12 cellular contexts compared by ENCODE assay signal in the genomic region with DNA sequence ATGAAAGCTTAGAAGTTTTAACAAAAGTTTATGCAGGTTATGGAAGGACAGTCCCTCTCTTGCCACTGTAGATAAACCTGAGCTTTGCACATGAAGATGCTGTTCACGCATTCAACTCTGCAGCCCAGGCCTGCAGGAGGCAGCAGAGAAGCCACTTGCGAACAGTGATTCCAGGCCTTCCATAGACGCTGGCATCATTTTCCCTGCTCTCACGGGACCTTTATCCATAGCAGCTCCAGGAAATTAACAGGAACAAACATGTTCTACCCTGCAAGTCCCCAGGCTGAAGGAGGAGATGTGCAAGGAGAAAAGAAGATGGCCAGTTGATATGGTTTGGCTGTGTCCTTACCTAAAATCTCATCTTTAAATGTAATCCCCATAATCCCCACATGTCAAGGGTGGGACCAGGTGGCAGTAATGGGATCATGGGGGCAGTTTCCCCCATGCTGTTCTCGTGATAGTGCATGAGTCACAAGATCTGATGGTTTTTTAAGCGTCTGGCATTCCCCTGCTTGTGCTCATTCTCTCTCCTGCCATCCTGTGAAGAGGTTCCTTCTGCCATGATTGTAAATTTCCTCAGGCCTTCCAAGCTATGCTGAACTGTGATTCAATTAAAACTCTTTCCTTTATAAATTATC. TPM values are rescaled to one million over a fixed set of nuclear protein-coding genes. Genes with fewer than 3 reads are reported as not detected.
A peak's percentile ranks its signal among the peaks of the same experiment; 100 is the strongest.
DNase-seq lines count a peak whose midpoint lies in the region; ATAC-seq, FAIRE-seq and TF ChIP-seq lines count a peak whose summit lies in the region.
"Had no signal": no experiment of that assay in that cellular context is flagged by ENCODE, and none has a peak within 500 bp of the region (broad histone marks: within the 10 kb centered on the region; RNA-seq: fewer than 3 reads in every experiment).

No MANE protein-coding gene starts in this region.

- H2BK20ac ChIP-seq in H9 (ENCODE audit: low read depth, low read length, poor library complexity, severe bottlenecking), result no peak overlapping the region

- no peak overlapping the region for H2BK12ac ChIP-seq in H9 (ENCODE audit: insufficient read length, low read depth, low read length)
- H2BK12ac ChIP-seq in mesenchymal stem cell (ENCODE audit: low read length in 2 of 2), result peak overlapping the region in 1 of 2 experiments; percentile 51

- H3K4ac ChIP-seq in H9 (ENCODE audit: low read depth, low read length), result no peak overlapping the region
- no peak overlapping the region for H3K4ac ChIP-seq in mesenchymal stem cell (ENCODE audit: low read depth in 1 of 2, low read length in 2 of 2)

- H3K9me3 Mint-ChIP-seq in CD8-positive, alpha-beta memory T cell, result no peaks in the 10 kb centered on the region
- H3K9me3 Mint-ChIP-seq in H9 (no peaks in the 10 kb centered on the region; a peak in 1 of 5 replicates), astrocyte (ENCODE audit: unreplicated experiment) (peaks cover 3% of the 10 kb centered on the region)
- H3K9me3 Mint-ChIP-seq: dendritic cell treated with granulocyte-macrophage colony-stimulating factor and Interleukin-4, amounts not matched to agents 40 ng/mL and 50 ng/mL, for 4 days had no signal

- no peaks in the 10 kb centered on the region for H3K23me2 ChIP-seq in H9 (ENCODE audit: insufficient read length, low read depth, low read length, poor library complexity, severe bottlenecking)

- H4K91ac ChIP-seq in H9 (ENCODE audit: insufficient read length, low read depth, low read length), result no peak overlapping the region
- H4K91ac ChIP-seq in mesenchymal stem cell (ENCODE audit: low read length), result no peak overlapping the region

- no peak overlapping the region for H4K5ac ChIP-seq in H9 (ENCODE audit: insufficient read length, low read depth, low read length)

- peaks cover 38 to 57% (median 52%) of the 10 kb centered on the region in 3 donors for H3K4me1 Mint-ChIP-seq in CD8-positive, alpha-beta memory T cell
- H3K4me1 Mint-ChIP-seq in H9, result no peaks in the 10 kb centered on the region; a peak in 1 of 4 replicates
- H3K4me1 Mint-ChIP-seq in astrocyte (ENCODE audit: low read depth, unreplicated experiment), result peaks cover 6% of the 10 kb centered on the region

- no peak overlapping the region for H3K23ac ChIP-seq in H9 (ENCODE audit: insufficient read length, low read depth, low read length)
- no peak overlapping the region for H3K23ac ChIP-seq in mesenchymal stem cell (ENCODE audit: low read length in 2 of 2)

- H2AFZ ChIP-seq in H9 (ENCODE audit: low read length) (no peak overlapping the region), astrocyte (ENCODE audit: low read depth, low read length) (no peak overlapping the region), mesenchymal stem cell (ENCODE audit: low read depth, low read length) (no peak overlapping the region)

- H3K36me3 ChIP-seq in CD8-positive, alpha-beta memory T cell (ENCODE audit: insufficient read depth, low read length), result peaks cover 46% of the 10 kb centered on the region
- H3K36me3 ChIP-seq in astrocyte (ENCODE audit: insufficient read depth, low read length) (no peaks in the 10 kb centered on the region), mesenchymal stem cell (ENCODE audit: control insufficient read depth in 1 of 2, insufficient read depth in 2 of 2, low read depth in 1 of 2, low read length in 2 of 2) (no peaks in the 10 kb centered on the region)

- FAIRE-seq in astrocyte (lab: Jason Lieb, UNC), result no peak

- H2BK5ac ChIP-seq in H9 (ENCODE audit: insufficient read length, low read length) (no peak overlapping the region), mesenchymal stem cell (ENCODE audit: low read depth, low read length, poor library complexity, severe bottlenecking) (no peak overlapping the region)

- H3K36me3 Mint-ChIP-seq in CD8-positive, alpha-beta memory T cell, result peaks cover 10 to 86% (median 29%) of the 10 kb centered on the region in 3 donors
- no peaks in the 10 kb centered on the region for H3K36me3 Mint-ChIP-seq in H9 (ENCODE audit: insufficient read depth in 1 of 3, low read depth in 3 of 3)
- peaks cover 2% of the 10 kb centered on the region for H3K36me3 Mint-ChIP-seq in astrocyte (ENCODE audit: low read depth, unreplicated experiment)

- H2AK5ac ChIP-seq in H9 (ENCODE audit: insufficient read length, low read length) (no peak overlapping the region), mesenchymal stem cell (ENCODE audit: low read length, severe bottlenecking) (peak overlapping the region; percentile 43)

- no peak overlapping the region for H3K27ac ChIP-seq in CD8-positive, alpha-beta memory T cell (ENCODE audit: low read depth, low read length)
- H3K27ac ChIP-seq in H9 (ENCODE audit: insufficient read length, low read depth, low read length) (no peak overlapping the region), astrocyte (ENCODE audit: low read depth, low read length) (no peak overlapping the region), mesenchymal stem cell (ENCODE audit: low read length, poor library complexity, severe bottlenecking) (no peak overlapping the region)

- no peak for DNase-seq in CD8-positive, alpha-beta memory T cell
- DNase-seq in H9, result peak; percentile 79
- no peak for DNase-seq in astrocyte (ENCODE audit: low read depth)
- DNase-seq in mesenchymal stem cell, result no peak
- no peak for DNase-seq in HuH-7.5 (ENCODE audit: low spot score)
- DNase-seq: NCI-H1417, SHP77 had no signal

- H3K79me2 ChIP-seq in H9 (ENCODE audit: insufficient read depth, low read length) (no peaks in the 10 kb centered on the region), astrocyte (ENCODE audit: insufficient read depth, low read length) (no peaks in the 10 kb centered on the region)

- H3K4me2 ChIP-seq in H9 (ENCODE audit: insufficient read depth, insufficient read length, low read length) (no peak overlapping the region), astrocyte (ENCODE audit: low read length) (no peak overlapping the region), mesenchymal stem cell (ENCODE audit: low read length, poor library complexity, severe bottlenecking) (no peak overlapping the region)

- H3K4me1 ChIP-seq in CD8-positive, alpha-beta memory T cell (ENCODE audit: insufficient read depth, low read length), result peaks cover 22% of the 10 kb centered on the region
- H3K4me1 ChIP-seq in H9 (ENCODE audit: insufficient read depth, low read length) (no peaks in the 10 kb centered on the region), astrocyte (ENCODE audit: insufficient read depth, low read length) (no peaks in the 10 kb centered on the region), mesenchymal stem cell (ENCODE audit: control insufficient read depth, insufficient read depth, low read depth, low read length) (peaks cover 7% of the 10 kb centered on the region)

- no peak overlapping the region for H3T11ph ChIP-seq in H9 (ENCODE audit: low read length)

- no peak overlapping the region for H3K4me3 Mint-ChIP-seq in CD8-positive, alpha-beta memory T cell
- no peak overlapping the region for H3K4me3 Mint-ChIP-seq in H9
- H3K4me3 Mint-ChIP-seq in astrocyte (ENCODE audit: unreplicated experiment), result no peak overlapping the region
- H3K4me3 Mint-ChIP-seq: dendritic cell treated with granulocyte-macrophage colony-stimulating factor and Interleukin-4, amounts not matched to agents 40 ng/mL and 50 ng/mL, for 4 days had no signal

- no peak overlapping the region for H3K4me3 ChIP-seq in CD8-positive, alpha-beta memory T cell (ENCODE audit: low read length)
- H3K4me3 ChIP-seq in astrocyte (ENCODE audit: insufficient read depth, low read depth, low read length) (no peak overlapping the region), mesenchymal stem cell (ENCODE audit: insufficient read depth in 1 of 2, low read depth in 1 of 2, low read length in 2 of 2) (no peak overlapping the region)

- TF ChIP-seq CTCF in H9 (conservative IDR thresholded peaks at IDR 0.05), result peak; percentile 73
- no peak for TF ChIP-seq CTCF in astrocyte (IDR thresholded peaks at IDR 0.05; ENCODE audit: insufficient read depth, low read depth, low read length)

- H3K9ac ChIP-seq in H9 (ENCODE audit: extremely low read depth, insufficient read length, low read length) (no peak overlapping the region), astrocyte (ENCODE audit: low read length) (no peak overlapping the region), mesenchymal stem cell (ENCODE audit: low read length) (no peak overlapping the region)

- H4K20me1 ChIP-seq in H9 (ENCODE audit: control insufficient read depth, insufficient read depth, insufficient read length), result no peaks in the 10 kb centered on the region
- H4K20me1 ChIP-seq in astrocyte (ENCODE audit: insufficient read depth, low read length), result no peaks in the 10 kb centered on the region

- no peaks in the 10 kb centered on the region for H3K27me3 ChIP-seq in CD8-positive, alpha-beta memory T cell (ENCODE audit: insufficient read depth, low read length, poor library complexity, severe bottlenecking)
- no peaks in the 10 kb centered on the region for H3K27me3 ChIP-seq in H9 (ENCODE audit: insufficient read depth, low read length)
- no peaks in the 10 kb centered on the region for H3K27me3 ChIP-seq in astrocyte (ENCODE audit: insufficient read depth, low read length)
- H3K27me3 ChIP-seq in mesenchymal stem cell (ENCODE audit: control insufficient read depth in 1 of 2, insufficient read depth in 1 of 2, low read length in 2 of 2), result no peaks in the 10 kb centered on the region

- H3K9me3 ChIP-seq in CD8-positive, alpha-beta memory T cell (ENCODE audit: low read length), result no peaks in the 10 kb centered on the region
- H3K9me3 ChIP-seq in H9 (ENCODE audit: control insufficient read depth, low read depth, low read length) (no peaks in the 10 kb centered on the region), astrocyte (ENCODE audit: insufficient read depth, low read depth, low read length) (no peaks in the 10 kb centered on the region), mesenchymal stem cell (ENCODE audit: control insufficient read depth, low read length) (no peaks in the 10 kb centered on the region)

- H3K56ac ChIP-seq in H9 (ENCODE audit: insufficient read length, low read depth, low read length), result no peak overlapping the region

- H3K79me1 ChIP-seq in H9 (ENCODE audit: insufficient read depth, low read depth, low read length, poor library complexity, severe bottlenecking), result no peaks in the 10 kb centered on the region
- H3K79me1 ChIP-seq in mesenchymal stem cell (replicated peaks; ENCODE audit: low read length, poor library complexity, severe bottlenecking), result no peaks in the 10 kb centered on the region

- H3K14ac ChIP-seq in H9 (ENCODE audit: insufficient read depth, low read length) (no peak overlapping the region), mesenchymal stem cell (ENCODE audit: low read length in 2 of 2) (no peak overlapping the region)

- no peak overlapping the region for H4K8ac ChIP-seq in H9 (replicated peaks; ENCODE audit: insufficient read length, low read depth, low read length)
- peak overlapping the region; percentile 22 for H4K8ac ChIP-seq in mesenchymal stem cell (ENCODE audit: low read length)

- no peaks in the 10 kb centered on the region for H3K27me3 Mint-ChIP-seq in CD8-positive, alpha-beta memory T cell
- H3K27me3 Mint-ChIP-seq in H9 (ENCODE audit: low read depth) (no peaks in the 10 kb centered on the region; the same call in 1 of the 2 replicates), astrocyte (ENCODE audit: low read depth, unreplicated experiment) (no peaks in the 10 kb centered on the region)
- H3K27me3 Mint-ChIP-seq: dendritic cell treated with granulocyte-macrophage colony-stimulating factor and Interleukin-4, amounts not matched to agents 40 ng/mL and 50 ng/mL, for 4 days had no signal

- H3K18ac ChIP-seq in H9 (ENCODE audit: insufficient read length, low read depth, low read length) (no peak overlapping the region), mesenchymal stem cell (ENCODE audit: low read depth in 1 of 2, low read length in 2 of 2) (peak overlapping the region in 1 of 2 experiments; percentile 84)

- ATAC-seq in esophagus mucosa, result no peak
- no peak for ATAC-seq in HG02885 (IDR thresholded peaks at IDR 0.05; ENCODE audit: poor library complexity, unreplicated experiment)
- ATAC-seq in HG02973 (IDR thresholded peaks at IDR 0.05; ENCODE audit: unreplicated experiment), result no peak

- CTCF ChIA-PET in CD8-positive, alpha-beta memory T cell (lab: Charles Lee), result interaction anchor here (0.6 to 6.9 kb wide), 14 partner anchors 8 to 604 kb away, joined by 3 to 47 read pairs (median 3); no protein-coding TSS in a partner anchor

- WGBS in H9 (ENCODE audit: extremely low coverage, insufficient read length, low lambda C conversion rate), result no CpG with 5 or more reads among the region's 6 CpGs
- WGBS in mesenchymal stem cell, result 66% methylated on average over 5 of the region's 6 CpGs

- POLR2A ChIA-PET in CD8-positive, alpha-beta memory T cell (lab: Charles Lee), result no interaction called here

- H2BK15ac ChIP-seq in H9 (ENCODE audit: low read depth, low read length) (no peak overlapping the region), mesenchymal stem cell (ENCODE audit: low read depth, poor library complexity, severe bottlenecking) (no peak overlapping the region)

- H2BK120ac ChIP-seq in H9 (ENCODE audit: low read depth, low read length, poor library complexity, severe bottlenecking) (no peak overlapping the region), mesenchymal stem cell (ENCODE audit: low read depth, low read length) (no peak overlapping the region)

- peak overlapping the region in 6 of 8 donors; percentile 80 to 94 (median 92) for H3K27ac Mint-ChIP-seq in CD8-positive, alpha-beta memory T cell
- H3K27ac Mint-ChIP-seq in H9, result no peak overlapping the region
- H3K27ac Mint-ChIP-seq in astrocyte (ENCODE audit: unreplicated experiment), result peak overlapping the region; percentile 1
- H3K27ac Mint-ChIP-seq: dendritic cell treated with granulocyte-macrophage colony-stimulating factor and Interleukin-4, amounts not matched to agents 40 ng/mL and 50 ng/mL, for 4 days had no signal

RNA-seq across cellular contexts. Expression of a gene that starts 2.0 kb away (rescaled TPM):
- total RNA-seq in CD8-positive, alpha-beta memory T cell, result 1 to 10 TPM; 2.0 to 2.1 TPM
- 5.3 TPM for polyA plus RNA-seq in CD8-positive, alpha-beta memory T cell
- not detected in 2 replicates for total RNA-seq in H9 (2021)
- 0.29 and 1.0 TPM in 2 replicates for total RNA-seq in astrocyte
- polyA plus RNA-seq in mesenchymal stem cell (2013, experiment 1 of 2), result 0.54 TPM
- 0.11 TPM for polyA plus RNA-seq in mesenchymal stem cell (2013, experiment 2 of 2)
- 4.5 TPM for total RNA-seq in esophagus mucosa

RNA-seq across cellular contexts. Expression of a gene that starts 25.1 kb away (rescaled TPM):
- 100 to 1,000 TPM; 495 to 511 TPM for total RNA-seq in CD8-positive, alpha-beta memory T cell
- polyA plus RNA-seq in CD8-positive, alpha-beta memory T cell, result 2,936 TPM
- 0.29 and 0.44 TPM in 2 replicates for total RNA-seq in H9 (2021)
- 14.6 and 19.0 TPM in 2 replicates for total RNA-seq in astrocyte
- 46.6 TPM for polyA plus RNA-seq in mesenchymal stem cell (2013, experiment 1 of 2)
- polyA plus RNA-seq in mesenchymal stem cell (2013, experiment 2 of 2), result 45.6 TPM
- total RNA-seq in esophagus mucosa, result 39.0 TPM

RNA-seq across cellular contexts. Expression of a gene that starts 36.5 kb away (rescaled TPM):
- total RNA-seq in CD8-positive, alpha-beta memory T cell, result not detected
- polyA plus RNA-seq in CD8-positive, alpha-beta memory T cell, result not detected
- total RNA-seq in H9 (2021), result not detected in 2 replicates
- not detected in 2 replicates for total RNA-seq in astrocyte
- polyA plus RNA-seq in mesenchymal stem cell (2013, experiment 1 of 2), result not detected
- polyA plus RNA-seq in mesenchymal stem cell (2013, experiment 2 of 2), result not detected
- not detected for total RNA-seq in esophagus mucosa
- total RNA-seq: pulmonary artery endothelial cell had no signal

RNA-seq across cellular contexts. Expression of a gene that starts 50.7 kb away (rescaled TPM):
- total RNA-seq in CD8-positive, alpha-beta memory T cell, result not detected
- polyA plus RNA-seq in CD8-positive, alpha-beta memory T cell, result not detected
- total RNA-seq in H9 (2021) (not detected in 2 replicates), astrocyte (not detected in 2 replicates), esophagus mucosa (16.7 TPM)
- polyA plus RNA-seq in mesenchymal stem cell (2013, experiment 1 of 2), result 4.0 TPM
- 4.8 TPM for polyA plus RNA-seq in mesenchymal stem cell (2013, experiment 2 of 2)

Comparison
In these comparisons a context has a peak if more than half of its experiments do, and no peak if none do; other contexts are left out.
1. H3K27ac Mint-ChIP-seq: peak in CD8-positive, alpha-beta memory T cell (6 of 8) and astrocyte (single experiment); none in H9 (0 of 3).
2. RNA of a gene that starts 25.1 kb away (total RNA-seq): 495 to 511 TPM in CD8-positive, alpha-beta memory T cell, 39.0 TPM in esophagus mucosa (single experiment) and 14.6 to 19.0 TPM in astrocyte; 0.29 to 0.44 TPM in H9; every median in the first group is over 10 times any median in the second.